ENCODE assay signal across 31 cellular contexts in genomic region chrX:56025872-56026571, GRCh38.
DNase-seq lines count a peak whose midpoint lies in the region; ATAC-seq and TF ChIP-seq lines count a peak whose summit lies in the region.
"Had no signal": no experiment of that assay in that cellular context is flagged by ENCODE, and none has a peak within 500 bp of the region (broad histone marks: within the 10 kb centered on the region; RNA-seq: fewer than 3 reads in every experiment).

No MANE protein-coding gene starts in this region.

- WGBS in lung, 2 donors = 69 to 90% methylated on average over 11 of the region's 11 CpGs

- TF ChIP-seq CTCF in PC-9 (conservative IDR thresholded peaks at IDR 0.05) = no peak
- TF ChIP-seq CTCF in lung (IDR thresholded peaks at IDR 0.05; ENCODE audit: control extremely low read depth, extremely low read depth) = no peak

- H3K9me3 ChIP-seq in PC-9 (ENCODE audit: insufficient read depth, low read depth) (no peaks in the 10 kb centered on the region), lung (ENCODE audit: control insufficient read depth in 2 of 2, insufficient read depth in 1 of 2, low read length in 1 of 2) (no peaks in the 10 kb centered on the region)
- H3K9me3 ChIP-seq: Caco-2, HAP-1, SJSA1, suprapubic skin had no signal

- intact Hi-C loops in PC-9 (cut with micrococcal nuclease; ENCODE audit: unreplicated experiment) = loop anchor here (1.0 to 10.0 kb wide), 5 partner anchors 87 to 701 kb away; partner anchors contain the start of gene NBDY

- no peak overlapping the region for H3K4me3 ChIP-seq in PC-9
- H3K4me3 ChIP-seq in lung = no peak overlapping the region
- H3K4me3 ChIP-seq: HAP-1, neural progenitor cell, SJSA1, smooth muscle cell, suprapubic skin had no signal

- H3K27ac ChIP-seq in PC-9 (no peak overlapping the region), lung (ENCODE audit: low read depth in 1 of 2, low read length in 1 of 2) (peak overlapping the region in 1 of 2 donors; percentile 74)
- H3K27ac ChIP-seq: 22Rv1, neural progenitor cell, SJSA1, suprapubic skin had no signal

- TSS peak; percentile 24 for BruUV-seq in PC-9 (replicated peaks; lab: Mats Ljungman, UMichigan)

- H2AFZ ChIP-seq in PC-9 = no peak overlapping the region
- H2AFZ ChIP-seq: neural progenitor cell had no signal

- CTCF ChIA-PET in PC-9 (lab: Charles Lee) = interaction anchor here (0.6 to 2.2 kb wide), 10 partner anchors 71 to 703 kb away, joined by 3 to 14 read pairs (median 4); partner anchors contain the start of genes KLF8, NBDY and RRAGB

- H4K20me1 ChIP-seq in PC-9 (ENCODE audit: insufficient read depth) = no peaks in the 10 kb centered on the region

- POLR2A ChIA-PET in PC-9 (lab: Charles Lee; ENCODE audit: unreplicated experiment) = interaction anchor here (0.5 to 0.6 kb wide), 3 partner anchors 63 to 206 kb away, joined by 4 read pairs; partner anchors contain the start of gene KLF8

- H3K36me3 ChIP-seq in PC-9 (ENCODE audit: low read depth) (no peaks in the 10 kb centered on the region), lung (ENCODE audit: control insufficient read depth in 2 of 2, insufficient read depth in 2 of 2, low read length in 2 of 2) (no peaks in the 10 kb centered on the region)
- H3K36me3 ChIP-seq: HAP-1, neural progenitor cell, SJSA1, suprapubic skin had no signal

- no peaks in the 10 kb centered on the region for H3K79me2 ChIP-seq in PC-9 (ENCODE audit: low read depth)

- ATAC-seq in lung (ENCODE audit: insufficient read depth, low FRiP score) (peak; percentile 41), HG03342 (IDR thresholded peaks at IDR 0.05; ENCODE audit: unreplicated experiment) (no peak)
- ATAC-seq: activated CD8-positive, alpha-beta memory T cell treated with anti-CD3 and anti-CD28 coated beads, Interleukin-2, amount 10 ng/mL, durations not matched to agents 7 days and 5 days; activated naive CD8-positive, alpha-beta T cell treated with anti-CD3 and anti-CD28 coated beads, Interleukin-2, amount 50 U/mL, for 24 hours; activated T-cell treated with anti-CD3 and anti-CD28 coated beads, Interleukin-2, amount 50 U/mL, for 4 hours; HepG2; left lobe of liver; right cardiac atrium had no signal

- H3K27me3 ChIP-seq in PC-9 (ENCODE audit: insufficient read depth, low read depth) = no peaks in the 10 kb centered on the region
- H3K27me3 ChIP-seq in lung (ENCODE audit: control insufficient read depth, insufficient read depth) = no peaks in the 10 kb centered on the region
- H3K27me3 ChIP-seq: neural progenitor cell, SJSA1, suprapubic skin had no signal

- H3F3A ChIP-seq in PC-9 (ENCODE audit: insufficient read depth, low read depth) = peaks cover 11% of the 10 kb centered on the region; the same call in 1 of the 2 replicates

- H3K9me2 ChIP-seq in PC-9 (ENCODE audit: insufficient read depth) = no peaks in the 10 kb centered on the region

- H3K4me2 ChIP-seq in PC-9 = no peak overlapping the region
- H3K4me2 ChIP-seq: neural progenitor cell, smooth muscle cell had no signal

- peaks cover 29% of the 10 kb centered on the region for H3K4me1 ChIP-seq in PC-9 (replicated peaks; ENCODE audit: insufficient read depth)
- no peaks in the 10 kb centered on the region for H3K4me1 ChIP-seq in lung (ENCODE audit: control insufficient read depth in 2 of 2, insufficient read depth in 2 of 2, low read length in 2 of 2)
- H3K4me1 ChIP-seq: Caco-2, HAP-1, neural progenitor cell, SJSA1, suprapubic skin had no signal

- DNase-seq in DMS153 (lab: John Stamatoyannopoulos, UW) (peak; percentile 11), DMS153 treated with DMSO at 0.1 percent for 48 hours (lab: John Stamatoyannopoulos, UW; ENCODE audit: unreplicated experiment) (no peak), DMS79 treated with DMSO at 0.1 percent for 48 hours (lab: John Stamatoyannopoulos, UW) (peak; percentile 34), PC-9 (peak in 1 of 2 experiments; percentile 54), lung (ENCODE audit: low spot score) (no peak), NCI-H2171 (lab: John Stamatoyannopoulos, UW) (no peak)
- no peak for DNase-seq in activated naive CD4-positive, alpha-beta T cell treated with Interleukin-2 at 50 U/mL for 16 hours
- DNase-seq: activated CD4-positive, alpha-beta T cell treated with anti-CD3 and anti-CD28 coated beads, Interleukin-2, amount 50 U/mL, for 4 hours; activated CD8-positive, alpha-beta memory T cell treated with anti-CD3 and anti-CD28 coated beads, Interleukin-2, amount 10 ng/mL, durations not matched to agents 7 days and 5 days; activated gamma-delta T cell; activated naive CD8-positive, alpha-beta T cell treated with anti-CD3 and anti-CD28 coated beads, Interleukin-2, amount 50 U/mL, for 24 hours; activated T-cell treated with anti-CD3 and anti-CD28 coated beads, Interleukin-2, amount 50 U/mL, for 4 hours; C1 segment of cervical spinal cord; Caco-2; central memory CD4-positive, alpha-beta T cell; erythroblast; Karpas-422; NCI-H1436 treated with DMSO at 0.1 percent for 48 hours; NCI-H2171 treated with DMSO at 0.1 percent for 48 hours; posterior cingulate gyrus; right cardiac atrium; stimulated activated naive CD4-positive, alpha-beta T cell treated with Interleukin-2 at 50 U/mL for 16 hours had no signal

Comparison
In these comparisons a context has a peak if more than half of its experiments do, and no peak if none do; other contexts are left out.
1. DNase-seq: peak in DMS153 (single experiment) and DMS79 treated with DMSO at 0.1 percent for 48 hours (single experiment); none in DMS153 treated with DMSO at 0.1 percent for 48 hours (single experiment), lung (single experiment), NCI-H2171 (single experiment) and activated naive CD4-positive, alpha-beta T cell treated with Interleukin-2 at 50 U/mL for 16 hours (single experiment).